Comparison of ENCODE assay signal across 9 cellular contexts in genomic region chr20:39338977-39339376, GRCh38.
DNase-seq lines count a peak whose midpoint lies in the region; ATAC-seq and TF ChIP-seq lines count a peak whose summit lies in the region.
"Had no signal": no experiment of that assay in that cellular context is flagged by ENCODE, and none has a peak within 500 bp of the region (broad histone marks: within the 10 kb centered on the region; RNA-seq: fewer than 3 reads in every experiment).

No MANE protein-coding gene starts in this region.

- H3K79me2 ChIP-seq in smooth muscle cell (ENCODE audit: low read depth) (no peaks in the 10 kb centered on the region), MM.1S (ENCODE audit: low read length) (no peaks in the 10 kb centered on the region)

- DNase-seq in GM10266 (ENCODE audit: extremely low spot score), result peak; percentile 12
- peak; percentile 42 for DNase-seq in fibroblast of mammary gland (ENCODE audit: low read depth)
- DNase-seq in NCI-H446 treated with DMSO at 0.1 percent for 48 hours (lab: John Stamatoyannopoulos, UW), result no peak
- DNase-seq in endodermal cell, result no peak
- DNase-seq in smooth muscle cell (lab: John Stamatoyannopoulos, UW; ENCODE audit: unreplicated experiment), result no peak
- no peak for DNase-seq in MM.1S

- H3K9ac ChIP-seq in endodermal cell (ENCODE audit: extremely low read depth, low read length, poor library complexity, severe bottlenecking), result no peak overlapping the region
- no peak overlapping the region for H3K9ac ChIP-seq in smooth muscle cell (ENCODE audit: low read depth)
- H3K9ac ChIP-seq in MM.1S (ENCODE audit: low read length), result no peak overlapping the region

- H3K27me3 ChIP-seq in endodermal cell (ENCODE audit: control insufficient read depth, insufficient read depth, low read length, poor library complexity, severe bottlenecking) (no peaks in the 10 kb centered on the region), smooth muscle cell (ENCODE audit: low read depth) (peaks cover 5% of the 10 kb centered on the region), MM.1S (replicated peaks; ENCODE audit: insufficient read depth, low read length) (no peaks in the 10 kb centered on the region)

- no peaks in the 10 kb centered on the region for H4K20me1 ChIP-seq in smooth muscle cell (ENCODE audit: low read depth)
- H4K20me1 ChIP-seq in MM.1S (ENCODE audit: insufficient read depth, low read length), result no peaks in the 10 kb centered on the region

- no peak for TF ChIP-seq CTCF in GM10266 (IDR thresholded peaks at IDR 0.05; ENCODE audit: control insufficient read depth, insufficient read depth, low read depth, missing control alignments)
- TF ChIP-seq CTCF in fibroblast of mammary gland (conservative IDR thresholded peaks at IDR 0.05; ENCODE audit: control insufficient read depth, insufficient read depth, low read depth, low read length), result no peak
- no peak for TF ChIP-seq CTCF in endodermal cell (conservative IDR thresholded peaks at IDR 0.05)
- TF ChIP-seq CTCF in smooth muscle cell (IDR thresholded peaks at IDR 0.05; ENCODE audit: borderline replicate concordance, insufficient read depth, poor library complexity, severe bottlenecking), result no peak
- TF ChIP-seq CTCF in MM.1S (IDR thresholded peaks at IDR 0.05; ENCODE audit: low read length), result no peak

- H3K36me3 ChIP-seq in endodermal cell (ENCODE audit: control insufficient read depth, insufficient read depth, low read length) (no peaks in the 10 kb centered on the region), smooth muscle cell (ENCODE audit: low read depth) (no peaks in the 10 kb centered on the region), MM.1S (replicated peaks; ENCODE audit: insufficient read depth, low read length) (no peaks in the 10 kb centered on the region)

- H3K4me2 ChIP-seq in smooth muscle cell, result no peak overlapping the region
- no peak overlapping the region for H3K4me2 ChIP-seq in MM.1S (ENCODE audit: low read depth, low read length)

- no peak overlapping the region for H3K4me3 Mint-ChIP-seq in endodermal cell
- H3K4me3 Mint-ChIP-seq: T-helper 2 cell treated with Interferon-gamma antibody and Interleukin-4, amounts not matched to agents 5 μg/mL and 100 μg/mL, for 36 hours had no signal

- no peaks in the 10 kb centered on the region for H3K9me3 Mint-ChIP-seq in endodermal cell
- H3K9me3 Mint-ChIP-seq: T-helper 2 cell treated with Interferon-gamma antibody and Interleukin-4, amounts not matched to agents 5 μg/mL and 100 μg/mL, for 36 hours had no signal

- no peak overlapping the region for H3K4me3 ChIP-seq in fibroblast of mammary gland (ENCODE audit: control insufficient read depth, low read depth, low read length)
- no peak overlapping the region for H3K4me3 ChIP-seq in endodermal cell (ENCODE audit: low read length)
- H3K4me3 ChIP-seq in smooth muscle cell, result no peak overlapping the region
- H3K4me3 ChIP-seq in MM.1S (ENCODE audit: low read length), result no peak overlapping the region

- ATAC-seq in GM21367 (IDR thresholded peaks at IDR 0.05; ENCODE audit: unreplicated experiment) (peak; percentile 94), HG03378 (IDR thresholded peaks at IDR 0.05; ENCODE audit: unreplicated experiment) (peak; percentile 99)

- no peaks in the 10 kb centered on the region for H3F3A ChIP-seq in smooth muscle cell (ENCODE audit: low read depth)
- H3F3A ChIP-seq in MM.1S (ENCODE audit: insufficient read depth, low read length), result no peaks in the 10 kb centered on the region

- H3K36me3 Mint-ChIP-seq in endodermal cell (ENCODE audit: low read depth), result no peaks in the 10 kb centered on the region

- H3K9me2 ChIP-seq in MM.1S (replicated peaks; ENCODE audit: insufficient read depth, low read length), result no peaks in the 10 kb centered on the region

- peaks cover 16% of the 10 kb centered on the region for H3K27me3 Mint-ChIP-seq in endodermal cell (ENCODE audit: insufficient read depth)

- H2AFZ ChIP-seq in smooth muscle cell (ENCODE audit: low read depth) (no peak overlapping the region), MM.1S (ENCODE audit: low read length) (no peak overlapping the region)

- no peak overlapping the region for H3K27ac Mint-ChIP-seq in endodermal cell
- H3K27ac Mint-ChIP-seq: T-helper 2 cell treated with Interferon-gamma antibody and Interleukin-4, amounts not matched to agents 5 μg/mL and 100 μg/mL, for 36 hours had no signal

- H3K27ac ChIP-seq in endodermal cell (ENCODE audit: low read depth, low read length), result no peak overlapping the region
- no peak overlapping the region for H3K27ac ChIP-seq in smooth muscle cell (ENCODE audit: low read depth)
- H3K27ac ChIP-seq in MM.1S (ENCODE audit: low read length), result no peak overlapping the region

- 81% methylated on average over 1 of the region's 1 CpG; no CpG with 5 or more reads in 1 of the 2 experiments for WGBS in endodermal cell (ENCODE audit: insufficient coverage in 1 of 2, insufficient read length in 1 of 2), 2 experiments
- 61% methylated on average over 1 of the region's 1 CpG for WGBS in smooth muscle cell (ENCODE audit: low lambda C conversion rate)

- H3K9me3 ChIP-seq in endodermal cell (ENCODE audit: control insufficient read depth, low read length) (no peaks in the 10 kb centered on the region), smooth muscle cell (replicated peaks; ENCODE audit: low read depth) (no peaks in the 10 kb centered on the region), MM.1S (replicated peaks; ENCODE audit: insufficient read depth, low read length) (no peaks in the 10 kb centered on the region)

- peaks cover 4% of the 10 kb centered on the region for H3K4me1 Mint-ChIP-seq in endodermal cell

- H3K4me1 ChIP-seq in endodermal cell (ENCODE audit: control insufficient read depth, insufficient read depth, low read length) (no peaks in the 10 kb centered on the region), smooth muscle cell (ENCODE audit: low read depth) (no peaks in the 10 kb centered on the region), MM.1S (ENCODE audit: low read length) (no peaks in the 10 kb centered on the region)

Comparison
In these comparisons a context has a peak if more than half of its experiments do, and no peak if none do; other contexts are left out.
1. DNase-seq: peak in GM10266 (single experiment) and fibroblast of mammary gland (single experiment); none in NCI-H446 treated with DMSO at 0.1 percent for 48 hours (single experiment), endodermal cell (single experiment), smooth muscle cell (single experiment) and MM.1S (single experiment).